Comparison of ENCODE assay signal across 1 cellular context in the genomic region with DNA sequence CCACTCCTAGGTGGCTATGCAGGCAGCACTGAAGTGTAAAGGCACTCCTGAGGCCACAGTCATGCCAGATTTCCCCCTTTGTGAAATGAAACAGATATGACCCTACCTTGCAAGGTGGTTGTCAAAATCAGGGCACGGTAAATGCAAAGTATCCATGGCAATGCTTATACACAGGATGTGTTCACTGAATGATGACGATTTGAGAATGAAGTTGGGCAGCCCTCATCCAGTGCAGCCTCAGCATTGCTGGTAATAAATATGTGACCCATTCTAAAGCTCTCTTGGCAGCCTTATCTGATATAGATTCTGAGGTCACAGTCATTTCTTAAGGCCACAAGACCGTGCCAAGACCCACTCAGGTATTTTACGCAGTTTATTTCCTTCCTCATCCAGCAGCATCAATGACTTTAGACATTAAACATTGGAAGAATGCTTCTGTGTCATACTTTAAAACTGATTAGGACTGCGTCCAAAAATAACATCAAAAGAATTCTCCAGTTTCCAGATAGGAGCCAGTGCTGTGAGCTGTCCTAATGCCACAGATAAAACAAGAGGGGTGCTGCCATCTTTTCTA.
TF ChIP-seq lines count a peak whose summit lies in the region.

No MANE protein-coding gene starts in this region.

TF ChIP-seq in GM12878, 131 proteins besides CTCF, POLR2A, EP300 and RAD21 (continued from another document):
- TF ChIP-seq BHLHE40 (IDR thresholded peaks at IDR 0.05; ENCODE audit: borderline replicate concordance in 1 of 2, low read depth in 2 of 2, low read length in 1 of 2) (no peak), NRF1 (conservative IDR thresholded peaks at IDR 0.05; ENCODE audit: low read depth, low read length) (no peak), DPF2 (IDR thresholded peaks at IDR 0.05) (no peak), SRF (IDR thresholded peaks at IDR 0.05; ENCODE audit: low read depth in 2 of 2, low read length in 2 of 2) (no peak)
TF ChIP-seq in GM12878: peak in this region for 0.
